ENCODE assay signal across 22 cellular contexts in the genomic region with DNA sequence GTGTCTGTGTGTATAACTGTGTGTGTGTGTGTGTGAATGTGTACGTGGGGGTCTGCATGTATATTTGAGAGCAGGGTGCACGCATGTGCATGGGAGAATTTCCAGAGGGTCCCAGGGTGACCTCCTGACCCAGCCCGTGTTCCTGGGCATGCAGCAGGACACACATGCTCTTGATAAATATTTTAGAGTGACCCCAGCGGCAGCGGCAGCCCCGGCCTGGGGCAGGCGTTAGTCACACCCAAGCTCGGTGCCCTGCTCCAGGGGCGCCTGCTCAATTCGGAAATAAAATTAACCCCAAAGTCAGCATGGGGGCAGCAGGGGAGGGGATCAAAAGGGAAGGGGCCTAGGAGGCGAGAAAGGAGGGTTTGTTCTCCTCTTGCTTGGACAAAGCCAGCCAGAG.
"Had no signal": no experiment of that assay in that cellular context is flagged by ENCODE, and none has a peak within 500 bp of the region (broad histone marks: within the 10 kb centered on the region; RNA-seq: fewer than 3 reads in every experiment).

No MANE protein-coding gene starts in this region.

- H3K4me1 Mint-ChIP-seq: naive thymus-derived CD8-positive, alpha-beta T cell; stimulated activated effector memory CD8-positive, alpha-beta T cell treated with anti-CD3 and anti-CD28 coated beads, Interleukin-12 subunit alpha, Interleukin-12 subunit beta, amount 100 ng/mL, for 72 hours; stimulated activated naive CD8-positive, alpha-beta T cell treated with anti-CD3 and anti-CD28 coated beads, Interleukin-15, amount 100 ng/mL, for 72 hours had no signal

- DNase-seq: islet precursor cell; left ventricle myocardium inferior; mesendoderm; midbrain; naive thymus-derived CD8-positive, alpha-beta T cell; ovary; stimulated activated CD4-positive, alpha-beta T cell treated with anti-CD3 and anti-CD28 coated beads, Interleukin-4, amount 100 ng/mL, for 24 hours; stimulated activated naive CD4-positive, alpha-beta T cell; stimulated activated naive CD8-positive, alpha-beta T cell treated with anti-CD3 and anti-CD28 coated beads, Interleukin-15, amount 100 ng/mL, for 72 hours; substantia nigra had no signal

- H3K27me3 ChIP-seq: ovary, right atrium auricular region, vagina had no signal

- H3K4me3 ChIP-seq: hepatocyte, left ventricle myocardium inferior, lung, neural progenitor cell, ovary, right atrium auricular region, skin epidermis, tibial nerve, vagina had no signal

- H3K36me3 ChIP-seq: left ventricle myocardium inferior, neural progenitor cell, ovary, right atrium auricular region, tibial nerve, vagina had no signal

- H3K27ac ChIP-seq: hepatocyte, left ventricle myocardium inferior, neural progenitor cell, ovary, right atrium auricular region, skin epidermis, tibial nerve, vagina had no signal

- H3K9me3 Mint-ChIP-seq: nephron; neural progenitor cell; stimulated activated effector memory CD8-positive, alpha-beta T cell treated with anti-CD3 and anti-CD28 coated beads, Interleukin-12 subunit alpha, Interleukin-12 subunit beta, amount 100 ng/mL, for 72 hours; stimulated activated naive CD8-positive, alpha-beta T cell treated with anti-CD3 and anti-CD28 coated beads, Interleukin-15, amount 100 ng/mL, for 72 hours; type B pancreatic cell had no signal

- ATAC-seq: naive thymus-derived CD8-positive, alpha-beta T cell; sciatic nerve; stimulated activated effector memory CD8-positive, alpha-beta T cell treated with anti-CD3 and anti-CD28 coated beads, Interleukin-12 subunit alpha, Interleukin-12 subunit beta, amount 100 ng/mL, for 72 hours; stimulated activated naive CD8-positive, alpha-beta T cell treated with anti-CD3 and anti-CD28 coated beads, Interleukin-15, amount 100 ng/mL, for 72 hours had no signal

- H3K4me1 ChIP-seq: left ventricle myocardium inferior, right atrium auricular region, tibial nerve, vagina had no signal

- H3K36me3 Mint-ChIP-seq: neural progenitor cell; stimulated activated effector memory CD8-positive, alpha-beta T cell treated with anti-CD3 and anti-CD28 coated beads, Interleukin-12 subunit alpha, Interleukin-12 subunit beta, amount 100 ng/mL, for 72 hours; type B pancreatic cell had no signal

- H3K4me3 Mint-ChIP-seq: naive thymus-derived CD8-positive, alpha-beta T cell; nephron; stimulated activated effector memory CD8-positive, alpha-beta T cell treated with anti-CD3 and anti-CD28 coated beads, Interleukin-12 subunit alpha, Interleukin-12 subunit beta, amount 100 ng/mL, for 72 hours; stimulated activated naive CD8-positive, alpha-beta T cell treated with anti-CD3 and anti-CD28 coated beads, Interleukin-15, amount 100 ng/mL, for 72 hours; type B pancreatic cell had no signal

- H3K27ac Mint-ChIP-seq: naive thymus-derived CD8-positive, alpha-beta T cell; nephron; progenitor cell of endocrine pancreas; stimulated activated effector memory CD8-positive, alpha-beta T cell treated with anti-CD3 and anti-CD28 coated beads, Interleukin-12 subunit alpha, Interleukin-12 subunit beta, amount 100 ng/mL, for 72 hours; stimulated activated naive CD8-positive, alpha-beta T cell treated with anti-CD3 and anti-CD28 coated beads, Interleukin-15, amount 100 ng/mL, for 72 hours; type B pancreatic cell had no signal

- H3K9me3 ChIP-seq: left ventricle myocardium inferior, ovary, right atrium auricular region, tibial nerve, vagina had no signal
